In the genomic region with DNA sequence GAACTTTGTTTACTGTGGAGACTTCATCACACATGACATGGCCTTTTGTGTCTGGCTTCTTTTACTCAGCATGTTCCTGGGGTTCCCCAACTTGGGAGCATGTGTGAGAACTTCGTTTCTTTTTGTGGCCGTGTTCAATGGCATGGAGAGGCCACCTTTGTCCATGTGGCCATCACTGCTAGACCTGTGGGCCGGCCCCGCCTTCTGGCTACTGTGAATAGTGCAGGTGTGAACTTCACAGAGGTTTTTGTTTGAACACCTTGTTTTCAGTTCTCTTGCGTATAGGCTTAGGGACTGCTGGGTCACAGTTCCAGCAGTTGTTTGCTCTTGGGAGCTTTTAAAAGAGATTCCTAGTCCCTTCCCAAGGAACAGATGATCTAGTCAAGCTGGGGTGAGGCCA, we compare ENCODE assay signal across 1 cellular context.
TF ChIP-seq lines count a peak whose summit lies in the region.

No MANE protein-coding gene starts in this region.

TF ChIP-seq in HepG2, 621 proteins besides CTCF, POLR2A, EP300 and RAD21 (continues in another document):
- no peak for TF ChIP-seq ZSCAN9 (CRISPR knock-in tag; IDR thresholded peaks at IDR 0.05; ENCODE audit: borderline replicate concordance)
- no peak for TF ChIP-seq ZNF34 (CRISPR knock-in tag; IDR thresholded peaks at IDR 0.05; ENCODE audit: borderline replicate concordance)
- TF ChIP-seq, protein P1, sequence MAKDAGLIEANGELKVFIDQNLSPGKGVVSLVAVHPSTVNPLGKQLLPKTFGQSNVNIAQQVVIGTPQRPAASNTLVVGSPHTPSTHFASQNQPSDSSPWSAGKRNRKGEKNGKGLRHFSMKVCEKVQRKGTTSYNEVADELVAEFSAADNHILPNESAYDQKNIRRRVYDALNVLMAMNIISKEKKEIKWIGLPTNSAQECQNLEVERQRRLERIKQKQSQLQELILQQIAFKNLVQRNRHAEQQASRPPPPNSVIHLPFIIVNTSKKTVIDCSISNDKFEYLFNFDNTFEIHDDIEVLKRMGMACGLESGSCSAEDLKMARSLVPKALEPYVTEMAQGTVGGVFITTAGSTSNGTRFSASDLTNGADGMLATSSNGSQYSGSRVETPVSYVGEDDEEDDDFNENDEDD (CRISPR knock-in tag; IDR thresholded peaks at IDR 0.05; ENCODE audit: borderline replicate concordance): peak; percentile 61; the same call in 1 of the 2 replicates
- TF ChIP-seq ZNF24 (IDR thresholded peaks at IDR 0.05): no peak
- TF ChIP-seq, protein P2, sequence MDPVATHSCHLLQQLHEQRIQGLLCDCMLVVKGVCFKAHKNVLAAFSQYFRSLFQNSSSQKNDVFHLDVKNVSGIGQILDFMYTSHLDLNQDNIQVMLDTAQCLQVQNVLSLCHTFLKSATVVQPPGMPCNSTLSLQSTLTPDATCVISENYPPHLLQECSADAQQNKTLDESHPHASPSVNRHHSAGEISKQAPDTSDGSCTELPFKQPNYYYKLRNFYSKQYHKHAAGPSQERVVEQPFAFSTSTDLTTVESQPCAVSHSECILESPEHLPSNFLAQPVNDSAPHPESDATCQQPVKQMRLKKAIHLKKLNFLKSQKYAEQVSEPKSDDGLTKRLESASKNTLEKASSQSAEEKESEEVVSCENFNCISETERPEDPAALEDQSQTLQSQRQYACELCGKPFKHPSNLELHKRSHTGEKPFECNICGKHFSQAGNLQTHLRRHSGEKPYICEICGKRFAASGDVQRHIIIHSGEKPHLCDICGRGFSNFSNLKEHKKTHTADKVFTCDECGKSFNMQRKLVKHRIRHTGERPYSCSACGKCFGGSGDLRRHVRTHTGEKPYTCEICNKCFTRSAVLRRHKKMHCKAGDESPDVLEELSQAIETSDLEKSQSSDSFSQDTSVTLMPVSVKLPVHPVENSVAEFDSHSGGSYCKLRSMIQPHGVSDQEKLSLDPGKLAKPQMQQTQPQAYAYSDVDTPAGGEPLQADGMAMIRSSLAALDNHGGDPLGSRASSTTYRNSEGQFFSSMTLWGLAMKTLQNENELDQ (CRISPR knock-in tag; IDR thresholded peaks at IDR 0.05; ENCODE audit: borderline replicate concordance): no peak
- TF ChIP-seq, protein P3, sequence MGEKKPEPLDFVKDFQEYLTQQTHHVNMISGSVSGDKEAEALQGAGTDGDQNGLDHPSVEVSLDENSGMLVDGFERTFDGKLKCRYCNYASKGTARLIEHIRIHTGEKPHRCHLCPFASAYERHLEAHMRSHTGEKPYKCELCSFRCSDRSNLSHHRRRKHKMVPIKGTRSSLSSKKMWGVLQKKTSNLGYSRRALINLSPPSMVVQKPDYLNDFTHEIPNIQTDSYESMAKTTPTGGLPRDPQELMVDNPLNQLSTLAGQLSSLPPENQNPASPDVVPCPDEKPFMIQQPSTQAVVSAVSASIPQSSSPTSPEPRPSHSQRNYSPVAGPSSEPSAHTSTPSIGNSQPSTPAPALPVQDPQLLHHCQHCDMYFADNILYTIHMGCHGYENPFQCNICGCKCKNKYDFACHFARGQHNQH (CRISPR knock-in tag; IDR thresholded peaks at IDR 0.05): 0 out of 2 replicates have a peak, but pooled peaks have one; percentile 21
- TF ChIP-seq ZNF124 (CRISPR knock-in tag; IDR thresholded peaks at IDR 0.05): no peak
- no peak for TF ChIP-seq ZSCAN25 (CRISPR knock-in tag; IDR thresholded peaks at IDR 0.05)
- 0 out of 2 replicates have a peak, but pooled peaks have one; percentile 19 for TF ChIP-seq ZNF7 (CRISPR knock-in tag; IDR thresholded peaks at IDR 0.05)
- TF ChIP-seq KMT2B (CRISPR knock-in tag; IDR thresholded peaks at IDR 0.05): no peak
- no peak for TF ChIP-seq WIZ (CRISPR knock-in tag; IDR thresholded peaks at IDR 0.05)
- peak; percentile 77 for TF ChIP-seq BCL6 (CRISPR knock-in tag; IDR thresholded peaks at IDR 0.05)
- TF ChIP-seq, protein P4, sequence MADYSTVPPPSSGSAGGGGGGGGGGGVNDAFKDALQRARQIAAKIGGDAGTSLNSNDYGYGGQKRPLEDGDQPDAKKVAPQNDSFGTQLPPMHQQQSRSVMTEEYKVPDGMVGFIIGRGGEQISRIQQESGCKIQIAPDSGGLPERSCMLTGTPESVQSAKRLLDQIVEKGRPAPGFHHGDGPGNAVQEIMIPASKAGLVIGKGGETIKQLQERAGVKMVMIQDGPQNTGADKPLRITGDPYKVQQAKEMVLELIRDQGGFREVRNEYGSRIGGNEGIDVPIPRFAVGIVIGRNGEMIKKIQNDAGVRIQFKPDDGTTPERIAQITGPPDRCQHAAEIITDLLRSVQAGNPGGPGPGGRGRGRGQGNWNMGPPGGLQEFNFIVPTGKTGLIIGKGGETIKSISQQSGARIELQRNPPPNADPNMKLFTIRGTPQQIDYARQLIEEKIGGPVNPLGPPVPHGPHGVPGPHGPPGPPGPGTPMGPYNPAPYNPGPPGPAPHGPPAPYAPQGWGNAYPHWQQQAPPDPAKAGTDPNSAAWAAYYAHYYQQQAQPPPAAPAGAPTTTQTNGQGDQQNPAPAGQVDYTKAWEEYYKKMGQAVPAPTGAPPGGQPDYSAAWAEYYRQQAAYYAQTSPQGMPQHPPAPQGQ (CRISPR knock-in tag; IDR thresholded peaks at IDR 0.05; ENCODE audit: borderline replicate concordance): no peak
- no peak for TF ChIP-seq ZNF747 (CRISPR knock-in tag; IDR thresholded peaks at IDR 0.05; ENCODE audit: borderline replicate concordance)
- TF ChIP-seq ZIK1 (CRISPR knock-in tag; IDR thresholded peaks at IDR 0.05; ENCODE audit: borderline replicate concordance, low read depth): no peak
- TF ChIP-seq, protein P5, sequence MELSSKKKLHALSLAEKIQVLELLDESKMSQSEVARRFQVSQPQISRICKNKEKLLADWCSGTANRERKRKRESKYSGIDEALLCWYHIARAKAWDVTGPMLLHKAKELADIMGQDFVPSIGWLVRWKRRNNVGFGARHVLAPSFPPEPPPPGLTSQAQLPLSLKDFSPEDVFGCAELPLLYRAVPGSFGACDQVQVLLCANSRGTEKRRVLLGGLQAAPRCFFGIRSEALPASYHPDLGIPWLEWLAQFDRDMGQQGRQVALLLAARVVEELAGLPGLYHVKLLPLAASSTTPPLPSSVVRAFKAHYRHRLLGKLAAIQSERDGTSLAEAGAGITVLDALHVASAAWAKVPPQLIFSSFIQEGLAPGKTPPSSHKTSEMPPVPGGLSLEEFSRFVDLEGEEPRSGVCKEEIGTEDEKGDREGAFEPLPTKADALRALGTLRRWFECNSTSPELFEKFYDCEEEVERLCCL (CRISPR knock-in tag; IDR thresholded peaks at IDR 0.05; ENCODE audit: borderline replicate concordance): no peak
- TF ChIP-seq CCAR2 (optimal IDR thresholded peaks at IDR 0.05; ENCODE audit: low read depth, low read length): no peak
- TF ChIP-seq ZNF253 (CRISPR knock-in tag; IDR thresholded peaks at IDR 0.05; ENCODE audit: borderline replicate concordance): no peak
- TF ChIP-seq MBD4 (IDR thresholded peaks at IDR 0.05; ENCODE audit: borderline replicate concordance, low read length): no peak
- TF ChIP-seq NFYC (CRISPR knock-in tag; IDR thresholded peaks at IDR 0.05): no peak
- TF ChIP-seq U2AF2 (IDR thresholded peaks at IDR 0.05; ENCODE audit: low read depth, low read length): no peak
- TF ChIP-seq ZFAT (CRISPR knock-in tag; conservative IDR thresholded peaks at IDR 0.05): no peak
- TF ChIP-seq ELF1 (CRISPR knock-in tag; IDR thresholded peaks at IDR 0.05): no peak
- TF ChIP-seq JUN (CRISPR knock-in tag; IDR thresholded peaks at IDR 0.05): no peak
- no peak for TF ChIP-seq ZNF570 (CRISPR knock-in tag; IDR thresholded peaks at IDR 0.05; ENCODE audit: borderline replicate concordance)
- no peak for TF ChIP-seq GZF1 (CRISPR knock-in tag; IDR thresholded peaks at IDR 0.05)
- no peak for TF ChIP-seq ZFP82 (CRISPR knock-in tag; IDR thresholded peaks at IDR 0.05; ENCODE audit: borderline replicate concordance)
- no peak for TF ChIP-seq RBFOX2 (IDR thresholded peaks at IDR 0.05; ENCODE audit: low read depth, low read length)
- TF ChIP-seq ZNF317 (CRISPR knock-in tag; IDR thresholded peaks at IDR 0.05): no peak
- no peak for TF ChIP-seq FOXK1 (CRISPR knock-in tag; IDR thresholded peaks at IDR 0.05; ENCODE audit: borderline replicate concordance, low read depth)
- no peak for TF ChIP-seq ZNF670 (CRISPR knock-in tag; IDR thresholded peaks at IDR 0.05; ENCODE audit: borderline replicate concordance)
- TF ChIP-seq ZNF619 (CRISPR knock-in tag; IDR thresholded peaks at IDR 0.05): no peak
- TF ChIP-seq SNAI1 (CRISPR knock-in tag; IDR thresholded peaks at IDR 0.05; ENCODE audit: borderline replicate concordance): no peak
- peak; percentile 13; the same call in 1 of the 2 replicates for TF ChIP-seq ZNF331 (CRISPR knock-in tag; IDR thresholded peaks at IDR 0.05)
- TF ChIP-seq, protein P6, sequence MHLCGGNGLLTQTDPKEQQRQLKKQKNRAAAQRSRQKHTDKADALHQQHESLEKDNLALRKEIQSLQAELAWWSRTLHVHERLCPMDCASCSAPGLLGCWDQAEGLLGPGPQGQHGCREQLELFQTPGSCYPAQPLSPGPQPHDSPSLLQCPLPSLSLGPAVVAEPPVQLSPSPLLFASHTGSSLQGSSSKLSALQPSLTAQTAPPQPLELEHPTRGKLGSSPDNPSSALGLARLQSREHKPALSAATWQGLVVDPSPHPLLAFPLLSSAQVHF (CRISPR knock-in tag; IDR thresholded peaks at IDR 0.05): no peak
- TF ChIP-seq, protein P7, sequence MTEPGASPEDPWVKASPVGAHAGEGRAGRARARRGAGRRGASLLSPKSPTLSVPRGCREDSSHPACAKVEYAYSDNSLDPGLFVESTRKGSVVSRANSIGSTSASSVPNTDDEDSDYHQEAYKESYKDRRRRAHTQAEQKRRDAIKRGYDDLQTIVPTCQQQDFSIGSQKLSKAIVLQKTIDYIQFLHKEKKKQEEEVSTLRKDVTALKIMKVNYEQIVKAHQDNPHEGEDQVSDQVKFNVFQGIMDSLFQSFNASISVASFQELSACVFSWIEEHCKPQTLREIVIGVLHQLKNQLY (CRISPR knock-in tag; IDR thresholded peaks at IDR 0.05): no peak
- no peak for TF ChIP-seq SMARCE1 (IDR thresholded peaks at IDR 0.05; ENCODE audit: borderline replicate concordance)
- no peak for TF ChIP-seq CHD4 (IDR thresholded peaks at IDR 0.05; ENCODE audit: borderline replicate concordance, low read length)
- TF ChIP-seq ZNF335 (CRISPR knock-in tag; IDR thresholded peaks at IDR 0.05): no peak
- no peak for TF ChIP-seq POGZ (CRISPR knock-in tag; IDR thresholded peaks at IDR 0.05)
- TF ChIP-seq, protein P8, sequence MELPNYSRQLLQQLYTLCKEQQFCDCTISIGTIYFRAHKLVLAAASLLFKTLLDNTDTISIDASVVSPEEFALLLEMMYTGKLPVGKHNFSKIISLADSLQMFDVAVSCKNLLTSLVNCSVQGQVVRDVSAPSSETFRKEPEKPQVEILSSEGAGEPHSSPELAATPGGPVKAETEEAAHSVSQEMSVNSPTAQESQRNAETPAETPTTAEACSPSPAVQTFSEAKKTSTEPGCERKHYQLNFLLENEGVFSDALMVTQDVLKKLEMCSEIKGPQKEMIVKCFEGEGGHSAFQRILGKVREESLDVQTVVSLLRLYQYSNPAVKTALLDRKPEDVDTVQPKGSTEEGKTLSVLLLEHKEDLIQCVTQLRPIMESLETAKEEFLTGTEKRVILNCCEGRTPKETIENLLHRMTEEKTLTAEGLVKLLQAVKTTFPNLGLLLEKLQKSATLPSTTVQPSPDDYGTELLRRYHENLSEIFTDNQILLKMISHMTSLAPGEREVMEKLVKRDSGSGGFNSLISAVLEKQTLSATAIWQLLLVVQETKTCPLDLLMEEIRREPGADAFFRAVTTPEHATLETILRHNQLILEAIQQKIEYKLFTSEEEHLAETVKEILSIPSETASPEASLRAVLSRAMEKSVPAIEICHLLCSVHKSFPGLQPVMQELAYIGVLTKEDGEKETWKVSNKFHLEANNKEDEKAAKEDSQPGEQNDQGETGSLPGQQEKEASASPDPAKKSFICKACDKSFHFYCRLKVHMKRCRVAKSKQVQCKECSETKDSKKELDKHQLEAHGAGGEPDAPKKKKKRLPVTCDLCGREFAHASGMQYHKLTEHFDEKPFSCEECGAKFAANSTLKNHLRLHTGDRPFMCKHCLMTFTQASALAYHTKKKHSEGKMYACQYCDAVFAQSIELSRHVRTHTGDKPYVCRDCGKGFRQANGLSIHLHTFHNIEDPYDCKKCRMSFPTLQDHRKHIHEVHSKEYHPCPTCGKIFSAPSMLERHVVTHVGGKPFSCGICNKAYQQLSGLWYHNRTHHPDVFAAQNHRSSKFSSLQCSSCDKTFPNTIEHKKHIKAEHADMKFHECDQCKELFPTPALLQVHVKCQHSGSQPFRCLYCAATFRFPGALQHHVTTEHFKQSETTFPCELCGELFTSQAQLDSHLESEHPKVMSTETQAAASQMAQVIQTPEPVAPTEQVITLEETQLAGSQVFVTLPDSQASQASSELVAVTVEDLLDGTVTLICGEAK (IDR thresholded peaks at IDR 0.05): no peak
- TF ChIP-seq, protein P8 (CRISPR knock-in tag; IDR thresholded peaks at IDR 0.05): no peak
- no peak for TF ChIP-seq MTF1 (CRISPR knock-in tag; IDR thresholded peaks at IDR 0.05)
- TF ChIP-seq, protein P9, sequence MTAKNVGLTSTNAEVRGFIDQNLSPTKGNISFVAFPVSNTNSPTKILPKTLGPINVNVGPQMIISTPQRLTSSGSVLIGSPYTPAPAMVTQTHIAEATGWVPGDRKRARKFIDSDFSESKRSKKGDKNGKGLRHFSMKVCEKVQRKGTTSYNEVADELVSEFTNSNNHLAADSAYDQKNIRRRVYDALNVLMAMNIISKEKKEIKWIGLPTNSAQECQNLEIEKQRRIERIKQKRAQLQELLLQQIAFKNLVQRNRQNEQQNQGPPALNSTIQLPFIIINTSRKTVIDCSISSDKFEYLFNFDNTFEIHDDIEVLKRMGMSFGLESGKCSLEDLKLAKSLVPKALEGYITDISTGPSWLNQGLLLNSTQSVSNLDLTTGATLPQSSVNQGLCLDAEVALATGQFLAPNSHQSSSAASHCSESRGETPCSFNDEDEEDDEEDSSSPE (CRISPR knock-in tag; IDR thresholded peaks at IDR 0.05): no peak
- no peak for TF ChIP-seq ZNF556 (CRISPR knock-in tag; IDR thresholded peaks at IDR 0.05; ENCODE audit: borderline replicate concordance)
- TF ChIP-seq MED13 (CRISPR knock-in tag; IDR thresholded peaks at IDR 0.05): no peak
